8 cellular contexts compared by ENCODE assay signal in the genomic region with DNA sequence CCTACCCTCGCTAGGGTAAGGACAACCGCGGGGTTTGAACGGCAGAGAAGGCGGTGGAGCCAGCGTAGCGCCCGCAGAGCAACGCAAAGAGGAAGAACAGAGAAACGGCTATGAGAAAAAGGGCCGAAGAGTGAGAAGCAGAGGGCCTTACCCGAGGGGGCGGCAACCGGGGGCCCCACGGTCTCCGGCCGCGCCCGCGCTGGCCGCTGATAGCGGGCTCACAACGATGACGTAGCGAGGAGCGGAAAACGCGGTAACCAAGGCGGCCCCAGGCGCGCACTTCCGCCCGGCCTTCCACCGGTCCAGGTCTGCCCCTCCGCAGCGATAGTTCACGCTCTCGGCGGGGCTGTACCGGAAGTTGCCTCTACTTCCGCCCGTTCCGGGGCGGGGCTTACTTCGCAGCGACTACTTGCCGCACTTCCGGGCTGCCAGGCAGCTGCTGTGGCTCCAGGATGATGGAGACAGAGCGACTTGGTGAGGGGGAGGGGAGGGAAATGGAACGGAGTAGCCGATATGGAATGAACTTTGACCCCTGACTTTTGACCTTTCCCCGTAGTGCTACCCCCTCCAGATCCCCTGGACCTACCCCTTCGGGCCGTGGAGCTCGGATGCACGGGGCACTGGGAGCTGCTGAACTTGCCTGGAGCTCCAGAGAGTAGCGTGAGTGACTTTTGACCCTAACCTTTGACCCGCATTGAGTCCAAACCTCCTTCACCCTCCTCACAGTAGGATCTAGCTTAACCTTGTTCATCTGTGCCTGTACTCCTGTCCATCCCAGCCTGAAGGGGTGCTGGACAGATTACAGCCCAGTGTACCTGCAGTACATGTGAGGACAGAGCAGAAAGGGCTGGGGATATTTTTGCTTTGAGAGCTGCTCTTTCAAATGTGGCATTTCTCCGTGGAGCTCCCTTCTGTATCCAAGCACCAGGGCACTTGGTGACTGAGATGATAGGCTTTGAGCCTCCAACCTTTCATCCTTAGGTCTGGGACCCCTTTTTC. TPM values are rescaled to one million over a fixed set of nuclear protein-coding genes. Genes with fewer than 3 reads are reported as not detected.
DNase-seq lines count a peak whose midpoint lies in the region; ATAC-seq and TF ChIP-seq lines count a peak whose summit lies in the region.

A gene with protein sequence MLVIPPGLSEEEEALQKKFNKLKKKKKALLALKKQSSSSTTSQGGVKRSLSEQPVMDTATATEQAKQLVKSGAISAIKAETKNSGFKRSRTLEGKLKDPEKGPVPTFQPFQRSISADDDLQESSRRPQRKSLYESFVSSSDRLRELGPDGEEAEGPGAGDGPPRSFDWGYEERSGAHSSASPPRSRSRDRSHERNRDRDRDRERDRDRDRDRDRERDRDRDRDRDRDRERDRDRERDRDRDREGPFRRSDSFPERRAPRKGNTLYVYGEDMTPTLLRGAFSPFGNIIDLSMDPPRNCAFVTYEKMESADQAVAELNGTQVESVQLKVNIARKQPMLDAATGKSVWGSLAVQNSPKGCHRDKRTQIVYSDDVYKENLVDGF (minus strand): TSS at position 231 of the 999 bp plus-strand sequence. CDS start 525 bp downstream, outside the sequence.
A gene (plus strand): TSS at position 435 of the 999 bp plus-strand sequence. CDS start 18 bp downstream, at position 453.

- peak within 1 kb of the TSS; percentile 75 to 84 for H3K27ac ChIP-seq in right atrium auricular region
- H3K27ac ChIP-seq in uterus: peak within 1 kb of the TSS; percentile 89 to 93

- H3K9me3 ChIP-seq in right atrium auricular region: no peaks in the 10 kb centered on the region
- no peaks in the 10 kb centered on the region for H3K9me3 ChIP-seq in uterus

- H3K4me3 ChIP-seq in right atrium auricular region (peak within 1 kb of the TSS; percentile 82 to 89), uterus (peak within 1 kb of the TSS; percentile 89 to 96)

- ATAC-seq in GM18499 (IDR thresholded peaks at IDR 0.05; ENCODE audit: insufficient read depth, unreplicated experiment): peak; percentile 81
- ATAC-seq in HG02943 (IDR thresholded peaks at IDR 0.05; ENCODE audit: low read depth, unreplicated experiment): peak; percentile 89

- H3K4me1 ChIP-seq in right atrium auricular region: peaks cover 0 to 20% of the 10 kb centered on the region in 2 donors
- H3K4me1 ChIP-seq in uterus: peaks cover 0 to 11% of the 10 kb centered on the region in 2 donors

- TF ChIP-seq POLR2A in uterus (IDR thresholded peaks at IDR 0.05): peak; percentile 38 to 69

- DNase-seq in NCI-H187 treated with DMSO at 0.1 percent for 48 hours (lab: John Stamatoyannopoulos, UW) (peak; percentile 72), anterior cingulate cortex (lab: John Stamatoyannopoulos, UW) (peak; percentile 77 to 99 (median 97)), right atrium auricular region (ENCODE audit: low spot score) (peak; percentile 99), pulmonary artery endothelial cell (ENCODE audit: low read depth, low spot score) (peak; percentile 92), uterus (peak; percentile 97 to 99)

- intact Hi-C loops in T-helper 2 cell treated with Interferon-gamma antibody and Interleukin-4, amounts not matched to agents 100 ng/mL and 5 ng/mL, for 36 hours (cut with micrococcal nuclease): loop anchor here (1.0 to 10.0 kb wide), 5 partner anchors 13 to 414 kb away; a partner anchor contains a TSS
- intact Hi-C loops in uterus (cut with DNase I; ENCODE audit: low total_unique reads): no loop called here

- peaks cover 58% of the 10 kb centered on the region for H3K36me3 ChIP-seq in right atrium auricular region
- no peaks in the 10 kb centered on the region for H3K36me3 ChIP-seq in uterus

- TF ChIP-seq CTCF in right atrium auricular region (IDR thresholded peaks at IDR 0.05) (no peak), uterus (IDR thresholded peaks at IDR 0.05) (no peak)

- H3K27me3 ChIP-seq in right atrium auricular region (no peaks in the 10 kb centered on the region), uterus (no peaks in the 10 kb centered on the region)

RNA-seq across cellular contexts. Expression of the first gene that starts in this region (rescaled TPM):
- 75.4 and 75.8 TPM in 2 replicates for total RNA-seq in T-helper 2 cell treated with Interferon-gamma antibody and Interleukin-4, amounts not matched to agents 100 ng/mL and 5 ng/mL, for 36 hours
- total RNA-seq in right atrium auricular region: 10 to 100 TPM; 40.0 to 81.7 TPM
- total RNA-seq in pulmonary artery endothelial cell: 110 and 121 TPM in 2 replicates
- total RNA-seq in uterus: 10 to 100 TPM; 30.3 to 73.0 (median 51.4) TPM

RNA-seq across cellular contexts. Expression of the second gene that starts in this region (rescaled TPM):
- total RNA-seq in T-helper 2 cell treated with Interferon-gamma antibody and Interleukin-4, amounts not matched to agents 100 ng/mL and 5 ng/mL, for 36 hours: 77.1 and 86.5 TPM in 2 replicates
- total RNA-seq in right atrium auricular region (10 to 100 TPM; 18.7 to 31.6 TPM), pulmonary artery endothelial cell (42.9 and 49.6 TPM in 2 replicates), uterus (10 to 100 TPM; 11.5 to 58.8 (median 35.6) TPM)

Comparison
In these comparisons a context has a peak if more than half of its experiments do, and no peak if none do; other contexts are left out.
1. Peak in every context shown above with its lines: DNase-seq, ATAC-seq, H3K4me3 ChIP-seq and H3K27ac ChIP-seq.